ENCODE assay signal across 16 cellular contexts in genomic region chr20:7856756-7857155, GRCh38.
A peak's percentile ranks its signal among the peaks of the same experiment; 100 is the strongest.
DNase-seq lines count a peak whose midpoint lies in the region; ATAC-seq and TF ChIP-seq lines count a peak whose summit lies in the region.
"Had no signal": no experiment of that assay in that cellular context is flagged by ENCODE, and none has a peak within 500 bp of the region (broad histone marks: within the 10 kb centered on the region; RNA-seq: fewer than 3 reads in every experiment).

No MANE protein-coding gene starts in this region.

- no peaks in the 10 kb centered on the region for H3K27me3 ChIP-seq in fibroblast of lung (ENCODE audit: control insufficient read depth, insufficient read depth, low read length)
- no peaks in the 10 kb centered on the region for H3K27me3 ChIP-seq in upper lobe of right lung
- H3K27me3 ChIP-seq: cardiac muscle cell had no signal

- no peak overlapping the region for H3K4me2 ChIP-seq in fibroblast of lung (ENCODE audit: extremely low read depth, insufficient read depth, low read length)

- intact Hi-C loops in upper lobe of right lung (cut with DNase I) (no loop called here), left cardiac atrium (cut with DNase I) (loop anchor here in 1 of 2 donors (5.0 to 10.0 kb wide), 2 partner anchors 744 to 1022 kb away; no protein-coding TSS in a partner anchor)

- H3K4me3 ChIP-seq in fibroblast of lung (replicated peaks in 1 of 4; ENCODE audit: control extremely low read depth in 1 of 4, insufficient read depth in 1 of 4, low read depth in 3 of 4, low read length in 4 of 4) (no peak overlapping the region), upper lobe of right lung (no peak overlapping the region)
- H3K4me3 ChIP-seq: cardiac muscle cell had no signal

- H3K9ac ChIP-seq in fibroblast of lung (ENCODE audit: insufficient read depth, low read length) = no peak overlapping the region

- H3K79me2 ChIP-seq in fibroblast of lung (ENCODE audit: control insufficient read depth, insufficient read depth, low read length) = no peaks in the 10 kb centered on the region

- no peak overlapping the region for H2AFZ ChIP-seq in fibroblast of lung (ENCODE audit: low read length)

- ATAC-seq in upper lobe of right lung (peak; percentile 39), left cardiac atrium (no peak)
- ATAC-seq: activated T-cell treated with anti-CD3 and anti-CD28 coated beads, Interleukin-2, amount 50 U/mL, for 72 hours; left colon had no signal

- no peaks in the 10 kb centered on the region for H3K9me3 ChIP-seq in fibroblast of lung (ENCODE audit: control insufficient read depth, insufficient read depth, low read depth, low read length)
- no peaks in the 10 kb centered on the region for H3K9me3 ChIP-seq in upper lobe of right lung

- TF ChIP-seq CTCF in fibroblast of lung (conservative IDR thresholded peaks at IDR 0.05 in 1 of 2, IDR thresholded peaks at IDR 0.05 in 1 of 2; ENCODE audit: low read depth in 1 of 2, low read length in 2 of 2) (no peak), upper lobe of right lung (IDR thresholded peaks at IDR 0.05) (no peak)

- no peak overlapping the region for H3K27ac ChIP-seq in fibroblast of lung (ENCODE audit: insufficient read depth, low read length)
- H3K27ac ChIP-seq in upper lobe of right lung = no peak overlapping the region
- H3K27ac ChIP-seq in substantia nigra (ENCODE audit: low read depth, low read length, poor library complexity, severe bottlenecking) = no peak overlapping the region
- H3K27ac ChIP-seq: cardiac muscle cell had no signal

- H4K20me1 ChIP-seq in fibroblast of lung (ENCODE audit: control insufficient read depth, extremely low read depth, insufficient read depth, low read length) = no peaks in the 10 kb centered on the region

- peak; percentile 4 for DNase-seq in SIG-M5 treated with dmso at 0.1 percent for 504 hours (lab: John Stamatoyannopoulos, UW; ENCODE audit: unreplicated experiment)
- DNase-seq in SIG-M5 (lab: John Stamatoyannopoulos, UW) = no peak
- DNase-seq in RPMI7951 (ENCODE audit: low read depth) = peak; percentile 81
- DNase-seq in fibroblast of lung (ENCODE audit: low read depth in 2 of 2) = peak; percentile 33 to 77
- no peak for DNase-seq in upper lobe of right lung
- no peak for DNase-seq in substantia nigra (lab: John Stamatoyannopoulos, UW)
- DNase-seq in left cardiac atrium = no peak
- no peak for DNase-seq in stimulated activated CD4-positive, alpha-beta T cell treated with anti-CD3 and anti-CD28 coated beads, Interleukin-2, amount 100 ng/mL, for 24 hours
- DNase-seq: ACHN; activated CD4-positive, CD25-positive, alpha-beta regulatory T cell; activated T-cell treated with anti-CD3 and anti-CD28 coated beads, Interleukin-2, amount 50 U/mL, for 72 hours; foreskin melanocyte; left colon; NCI-H2029; stimulated activated CD4-positive, alpha-beta T cell treated with anti-CD3 and anti-CD28 coated beads, Interleukin-4, amount 100 ng/mL, for 24 hours had no signal

- H3K4me1 ChIP-seq in fibroblast of lung (ENCODE audit: control insufficient read depth, extremely low read depth, insufficient read depth, low read length) (peaks cover 2% of the 10 kb centered on the region), upper lobe of right lung (no peaks in the 10 kb centered on the region)

- H3K36me3 ChIP-seq in fibroblast of lung (ENCODE audit: control insufficient read depth, insufficient read depth, low read length) = no peaks in the 10 kb centered on the region
- no peaks in the 10 kb centered on the region for H3K36me3 ChIP-seq in upper lobe of right lung
- H3K36me3 ChIP-seq: cardiac muscle cell had no signal

Comparison
In these comparisons a context has a peak if more than half of its experiments do, and no peak if none do; other contexts are left out.
1. DNase-seq: peak in SIG-M5 treated with dmso at 0.1 percent for 504 hours (single experiment), RPMI7951 (single experiment) and fibroblast of lung (2 of 2); none in SIG-M5 (single experiment), upper lobe of right lung (single experiment), substantia nigra (0 of 49), left cardiac atrium (single experiment) and stimulated activated CD4-positive, alpha-beta T cell treated with anti-CD3 and anti-CD28 coated beads, Interleukin-2, amount 100 ng/mL, for 24 hours (0 of 2).